29 cellular contexts compared by ENCODE assay signal in the genomic region with DNA sequence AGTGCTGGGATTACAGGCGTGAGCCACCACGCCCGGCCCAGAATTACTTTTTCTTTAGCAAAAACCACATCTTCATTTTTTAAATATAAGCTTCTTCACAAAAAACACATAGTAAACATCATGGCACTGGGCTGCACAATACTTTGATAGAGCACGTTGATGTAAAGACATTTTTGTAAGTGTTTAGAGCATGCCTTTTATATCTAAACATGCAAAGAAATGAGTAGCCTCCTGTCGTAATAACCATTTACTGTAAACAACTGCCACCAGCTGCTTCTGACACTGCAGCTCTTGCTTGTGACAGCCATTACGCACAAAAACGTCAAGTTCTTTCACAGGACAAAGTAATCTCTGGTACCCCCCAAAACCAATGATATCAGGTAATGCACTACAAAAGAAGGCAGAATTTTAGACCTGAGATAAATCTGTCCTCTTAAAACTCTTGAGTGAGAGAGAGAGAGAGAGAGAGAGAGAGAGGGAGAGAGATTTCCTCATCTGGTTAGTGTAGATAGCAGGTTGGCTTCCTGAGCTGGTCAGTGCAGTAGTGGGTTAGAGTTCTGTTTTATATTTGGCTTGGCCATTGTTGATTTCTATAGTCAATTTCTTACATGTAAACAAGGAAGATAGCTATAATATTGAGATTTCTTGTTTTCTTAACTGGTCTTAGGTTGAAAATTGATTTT. TPM values are rescaled to one million over a fixed set of nuclear protein-coding genes. Genes with fewer than 3 reads are reported as not detected.
"Had no signal": no experiment of that assay in that cellular context is flagged by ENCODE, and none has a peak within 500 bp of the region (broad histone marks: within the 10 kb centered on the region; RNA-seq: fewer than 3 reads in every experiment).

No MANE protein-coding gene starts in this region.

- H3K4me1 ChIP-seq: ascending aorta, breast epithelium, colonic mucosa, foreskin keratinocyte, gastrocnemius medialis, heart left ventricle had no signal

- H3K36me3 ChIP-seq: breast epithelium, colonic mucosa had no signal

- H3K9me3 ChIP-seq: colonic mucosa had no signal

- H3K27me3 Mint-ChIP-seq: activated CD4-positive, alpha-beta memory T cell treated with anti-CD3 and anti-CD28 coated beads, Interleukin-2, amount 10 ng/mL, durations not matched to agents 7 days and 5 days; activated CD4-positive, alpha-beta T cell treated with anti-CD3 and anti-CD28 coated beads, Interleukin-2, amount 10 ng/mL, durations not matched to agents 7 days and 5 days; activated naive CD4-positive, alpha-beta T cell treated with anti-CD3 and anti-CD28 coated beads, Interleukin-2, amount 10 ng/mL, durations not matched to agents 7 days and 5 days; activated naive CD8-positive, alpha-beta T cell treated with anti-CD3 and anti-CD28 coated beads, Interleukin-2, amount 10 ng/mL, durations not matched to agents 7 days and 5 days had no signal

- H3K27ac ChIP-seq: ascending aorta, breast epithelium, cardiac muscle cell, colonic mucosa, epithelial cell of prostate, foreskin keratinocyte, gastrocnemius medialis, heart left ventricle had no signal

- H3K4me3 ChIP-seq: ascending aorta, breast epithelium, cardiac muscle cell, colonic mucosa, gastrocnemius medialis, heart left ventricle had no signal

- H3K27ac Mint-ChIP-seq: activated CD4-positive, alpha-beta memory T cell treated with anti-CD3 and anti-CD28 coated beads, Interleukin-2, amount 10 ng/mL, durations not matched to agents 7 days and 5 days; activated CD4-positive, alpha-beta T cell treated with anti-CD3 and anti-CD28 coated beads, Interleukin-2, amount 10 ng/mL, durations not matched to agents 7 days and 5 days; activated naive CD4-positive, alpha-beta T cell treated with anti-CD3 and anti-CD28 coated beads, Interleukin-2, amount 10 ng/mL, durations not matched to agents 7 days and 5 days; activated naive CD4-positive, alpha-beta T cell treated with anti-CD3 and anti-CD28 coated beads, Interleukin-2, amount 50 U/mL, for 72 hours; activated naive CD8-positive, alpha-beta T cell treated with anti-CD3 and anti-CD28 coated beads, Interleukin-2, amount 10 ng/mL, durations not matched to agents 7 days and 5 days; activated T-cell treated with anti-CD3 and anti-CD28 coated beads, Interleukin-2, amount 50 U/mL, for 24 hours; activated T-cell treated with anti-CD3 and anti-CD28 coated beads, Interleukin-2, amount 50 U/mL, for 72 hours; brain; WTC11 had no signal

- H3K4me3 Mint-ChIP-seq: activated CD4-positive, alpha-beta memory T cell treated with anti-CD3 and anti-CD28 coated beads, Interleukin-2, amount 10 ng/mL, durations not matched to agents 7 days and 5 days; activated CD4-positive, alpha-beta T cell treated with anti-CD3 and anti-CD28 coated beads, Interleukin-2, amount 10 ng/mL, durations not matched to agents 7 days and 5 days; activated naive CD4-positive, alpha-beta T cell treated with anti-CD3 and anti-CD28 coated beads, Interleukin-2, amount 10 ng/mL, durations not matched to agents 7 days and 5 days; activated naive CD8-positive, alpha-beta T cell treated with anti-CD3 and anti-CD28 coated beads, Interleukin-2, amount 10 ng/mL, durations not matched to agents 7 days and 5 days; activated T-cell treated with anti-CD3 and anti-CD28 coated beads, Interleukin-2, amount 50 U/mL, for 24 hours; activated T-cell treated with anti-CD3 and anti-CD28 coated beads, Interleukin-2, amount 50 U/mL, for 72 hours; brain; WTC11 had no signal

- DNase-seq: activated CD4-positive, alpha-beta memory T cell treated with anti-CD3 and anti-CD28 coated beads, Interleukin-2, amount 10 ng/mL, durations not matched to agents 7 days and 5 days; activated CD4-positive, alpha-beta T cell treated with anti-CD3 and anti-CD28 coated beads for 1 hour; activated CD4-positive, alpha-beta T cell treated with anti-CD3 and anti-CD28 coated beads for 4 hours; activated CD4-positive, alpha-beta T cell treated with anti-CD3 and anti-CD28 coated beads, Interleukin-2, amount 10 ng/mL, durations not matched to agents 7 days and 5 days; activated CD4-positive, alpha-beta T cell treated with anti-CD3 and anti-CD28 coated beads, Interleukin-2, amount 50 U/mL, for 4 hours; activated CD8-positive, alpha-beta memory T cell treated with anti-CD3 and anti-CD28 coated beads, Interleukin-2, amount 50 U/mL, for 48 hours; activated gamma-delta T cell; activated naive CD4-positive, alpha-beta T cell; activated naive CD4-positive, alpha-beta T cell treated with anti-CD3 and anti-CD28 coated beads, Interleukin-2, amount 10 ng/mL, durations not matched to agents 7 days and 5 days; activated naive CD8-positive, alpha-beta T cell treated with anti-CD3 and anti-CD28 coated beads, Interleukin-2, amount 10 ng/mL, durations not matched to agents 7 days and 5 days; activated T-cell treated with anti-CD3 and anti-CD28 coated beads for 4 hours; activated T-cell treated with anti-CD3 and anti-CD28 coated beads, Interleukin-2, amount 50 U/mL, for 24 hours; activated T-cell treated with anti-CD3 and anti-CD28 coated beads, Interleukin-2, amount 50 U/mL, for 72 hours; central memory CD4-positive, alpha-beta T cell; cerebellar nuclear complex; colonic mucosa; effector CD8-positive, alpha-beta T cell; foreskin keratinocyte; gastrocnemius medialis; glutamatergic neuron; heart left ventricle; T-helper 2 cell had no signal

- ATAC-seq: activated naive CD4-positive, alpha-beta T cell treated with anti-CD3 and anti-CD28 coated beads, Interleukin-2, amount 50 U/mL, for 72 hours; activated T-cell treated with anti-CD3 and anti-CD28 coated beads, Interleukin-2, amount 50 U/mL, for 72 hours; foreskin keratinocyte; gastrocnemius medialis; heart left ventricle; WTC11 had no signal

- H3K4me1 Mint-ChIP-seq: activated CD4-positive, alpha-beta memory T cell treated with anti-CD3 and anti-CD28 coated beads, Interleukin-2, amount 10 ng/mL, durations not matched to agents 7 days and 5 days; activated CD4-positive, alpha-beta T cell treated with anti-CD3 and anti-CD28 coated beads, Interleukin-2, amount 10 ng/mL, durations not matched to agents 7 days and 5 days; activated naive CD4-positive, alpha-beta T cell treated with anti-CD3 and anti-CD28 coated beads, Interleukin-2, amount 10 ng/mL, durations not matched to agents 7 days and 5 days; activated naive CD8-positive, alpha-beta T cell treated with anti-CD3 and anti-CD28 coated beads, Interleukin-2, amount 10 ng/mL, durations not matched to agents 7 days and 5 days; brain; WTC11 had no signal

RNA-seq across cellular contexts. Expression of a gene that starts 19.6 kb away (rescaled TPM):
- total RNA-seq: ascending aorta had no signal
